ENCODE assay signal across 10 cellular contexts in genomic region chr17:43840814-43841213, GRCh38. TPM values are rescaled to one million over a fixed set of nuclear protein-coding genes. Genes with fewer than 3 reads are reported as not detected.
DNase-seq lines count a peak whose midpoint lies in the region; ATAC-seq and TF ChIP-seq lines count a peak whose summit lies in the region.
"Had no signal": no experiment of that assay in that cellular context is flagged by ENCODE, and none has a peak within 500 bp of the region (broad histone marks: within the 10 kb centered on the region; RNA-seq: fewer than 3 reads in every experiment).

No MANE protein-coding gene starts in this region.

- peak; percentile 45 for DNase-seq in A172 (ENCODE audit: low spot score)
- DNase-seq in H4 (ENCODE audit: low spot score), result peak; percentile 57
- DNase-seq in SK-N-MC (ENCODE audit: low read depth, low spot score), result peak; percentile 73
- no peak for DNase-seq in left ventricle myocardium inferior
- DNase-seq in NCI-H526 treated with DMSO at 0.1 percent for 48 hours (lab: John Stamatoyannopoulos, UW), result no peak
- DNase-seq in NCI-H1048 (lab: John Stamatoyannopoulos, UW), result no peak
- DNase-seq: CD4-positive, CD25-positive, alpha-beta regulatory T cell had no signal

- intact Hi-C loops in left ventricle myocardium inferior (cut with micrococcal nuclease), result loop anchor here (10.0 kb wide), 1 partner anchor 56 kb away; the partner anchor contains the start of gene CFAP97D1

- peak overlapping the region; percentile 17; the same call in 1 of the 2 replicates for H3K4me3 ChIP-seq in SK-N-MC
- no peak overlapping the region for H3K4me3 ChIP-seq in left ventricle myocardium inferior

- H3K9me3 ChIP-seq in SK-N-MC (ENCODE audit: low read depth, low read length) (no peaks in the 10 kb centered on the region), left ventricle myocardium inferior (replicated peaks) (no peaks in the 10 kb centered on the region)

- H3K4me1 ChIP-seq in left ventricle myocardium inferior, result peaks cover 22% of the 10 kb centered on the region

- ATAC-seq in HG03135 (IDR thresholded peaks at IDR 0.05; ENCODE audit: unreplicated experiment) (no peak), GM21381 (IDR thresholded peaks at IDR 0.05; ENCODE audit: unreplicated experiment) (no peak)
- ATAC-seq: esophagus mucosa had no signal

- peak; percentile 49 for TF ChIP-seq CTCF in left ventricle myocardium inferior (IDR thresholded peaks at IDR 0.05; ENCODE audit: borderline replicate concordance)

- H3K27ac ChIP-seq in SK-N-MC (peak overlapping the region; percentile 23; the same call in 1 of the 2 replicates), left ventricle myocardium inferior (replicated peaks) (no peak overlapping the region)

- no peaks in the 10 kb centered on the region for H3K27me3 ChIP-seq in left ventricle myocardium inferior (ENCODE audit: low read depth)

- no peak overlapping the region for H3K9ac ChIP-seq in SK-N-MC (ENCODE audit: insufficient read length)

- H3K36me3 ChIP-seq in SK-N-MC (ENCODE audit: insufficient read depth, low read length) (no peaks in the 10 kb centered on the region), left ventricle myocardium inferior (no peaks in the 10 kb centered on the region)

RNA-seq across cellular contexts. Expression of gene CD300LG, which starts 6.2 kb away (rescaled TPM):
- not detected in 2 replicates for total RNA-seq in A172 (2014; rRNA removed; shearing (Covaris generic))
- not detected in 2 replicates for total RNA-seq in H4 (2014; rRNA removed; shearing (Covaris generic))
- total RNA-seq in left ventricle myocardium inferior, result 12.6 TPM
- total RNA-seq: CD4-positive, CD25-positive, alpha-beta regulatory T cell had no signal

RNA-seq across cellular contexts. Expression of gene MPP3, which starts 7.9 kb away (rescaled TPM):
- 11.6 and 19.1 TPM in 2 replicates for total RNA-seq in A172 (2014; rRNA removed; shearing (Covaris generic))
- 4.0 and 4.3 TPM in 2 replicates for total RNA-seq in H4 (2014; rRNA removed; shearing (Covaris generic))
- 35.2 TPM for total RNA-seq in left ventricle myocardium inferior
- total RNA-seq: CD4-positive, CD25-positive, alpha-beta regulatory T cell had no signal

Comparison
In these comparisons a context has a peak if more than half of its experiments do, and no peak if none do; other contexts are left out.
1. DNase-seq: peak in A172 (single experiment), H4 (single experiment) and SK-N-MC (single experiment); none in left ventricle myocardium inferior (single experiment), NCI-H526 treated with DMSO at 0.1 percent for 48 hours (single experiment) and NCI-H1048 (single experiment).
2. RNA of gene CD300LG, which starts 6.2 kb away (total RNA-seq): 12.6 TPM in left ventricle myocardium inferior (single experiment); not detected in A172 and not detected in H4; every median in the first group is over 10 times any median in the second.